ENCODE assay signal across 26 cellular contexts in genomic region chr7:22123139-22123538, GRCh38.
DNase-seq lines count a peak whose midpoint lies in the region; ATAC-seq, FAIRE-seq and TF ChIP-seq lines count a peak whose summit lies in the region.
"Had no signal": no experiment of that assay in that cellular context is flagged by ENCODE, and none has a peak within 500 bp of the region (broad histone marks: within the 10 kb centered on the region; RNA-seq: fewer than 3 reads in every experiment).

No MANE protein-coding gene starts in this region.

- H4K20me1 ChIP-seq in K562 (replicated peaks; ENCODE audit: control insufficient read depth, insufficient read depth, low read length): no peaks in the 10 kb centered on the region
- H4K20me1 ChIP-seq: BLaER1 treated with 17β-estradiol and CSF1 and Interleukin-3, amounts not matched to agents 10 nM and 100 nM had no signal

- TF ChIP-seq POLR2A in K562 (conservative IDR thresholded peaks at IDR 0.05) (no peak), right lobe of liver (IDR thresholded peaks at IDR 0.05) (no peak)

- TF ChIP-seq CTCF in K562 (IDR thresholded peaks at IDR 0.05 in 2 of 3, conservative IDR thresholded peaks at IDR 0.05 in 1 of 3; ENCODE audit: insufficient read depth in 2 of 3, low read depth in 1 of 3, low read length in 3 of 3) (no peak), heart right ventricle (IDR thresholded peaks at IDR 0.05) (no peak), right lobe of liver (IDR thresholded peaks at IDR 0.05) (no peak)

- no peaks in the 10 kb centered on the region for H3K9me1 ChIP-seq in K562 (ENCODE audit: control insufficient read depth, insufficient read depth, low read length)

- H3K4me1 ChIP-seq in K562 (replicated peaks in 1 of 2; ENCODE audit: control insufficient read depth in 2 of 2, insufficient read depth in 2 of 2, low read length in 2 of 2) (peaks cover 3 to 22% of the 10 kb centered on the region in 2 experiments; a peak in 3 of 5 replicates), heart right ventricle (peaks cover 0 to 54% (median 34%) of the 10 kb centered on the region in 9 donors), right lobe of liver (no peaks in the 10 kb centered on the region)
- H3K4me1 ChIP-seq: sigmoid colon, SJCRH30, testis, vagina had no signal

- TF ChIP-seq EP300 in K562 (IDR thresholded peaks at IDR 0.05; ENCODE audit: low read length): no peak

- H3K9me3 ChIP-seq in K562 (replicated peaks; ENCODE audit: control insufficient read depth, insufficient read depth, low read depth, low read length): no peaks in the 10 kb centered on the region
- H3K9me3 ChIP-seq in heart right ventricle: no peaks in the 10 kb centered on the region
- H3K9me3 ChIP-seq in right lobe of liver: no peaks in the 10 kb centered on the region
- H3K9me3 ChIP-seq: BLaER1 treated with 17β-estradiol and CSF1 and Interleukin-3, amounts not matched to agents 10 nM and 100 nM; sigmoid colon; SJCRH30; testis; vagina had no signal

- no peaks in the 10 kb centered on the region for H3K79me2 ChIP-seq in K562 (ENCODE audit: control insufficient read depth, insufficient read depth, low read length)

- peak; percentile 91 for FAIRE-seq in K562 (lab: Jason Lieb, UNC)

- H3K9ac ChIP-seq in K562 (ENCODE audit: insufficient read depth in 1 of 2, low read depth in 2 of 2, low read length in 2 of 2): peak overlapping the region; percentile 10 to 38; a peak in 2 of 4 replicates
- H3K9ac ChIP-seq: BLaER1 treated with 17β-estradiol and CSF1 and Interleukin-3, amounts not matched to agents 10 nM and 100 nM had no signal

- H3K4me3 ChIP-seq in K562: no peak overlapping the region
- no peak overlapping the region for H3K4me3 ChIP-seq in heart right ventricle
- H3K4me3 ChIP-seq in right lobe of liver: no peak overlapping the region
- H3K4me3 ChIP-seq: BLaER1 treated with 17β-estradiol and CSF1 and Interleukin-3, amounts not matched to agents 10 nM and 100 nM; sigmoid colon; SJCRH30; testis; vagina had no signal

- intact Hi-C loops in K562 (cut with micrococcal nuclease) (loop anchor here (5.0 kb wide), 1 partner anchor 44 kb away; no protein-coding TSS in a partner anchor), heart right ventricle (cut with DNase I) (loop anchor here in 1 of 10 donors (5.0 kb wide), 1 partner anchor 99 kb away; no protein-coding TSS in a partner anchor), right lobe of liver (cut with DNase I) (no loop called here)

- DNase-seq in GDM1 (lab: John Stamatoyannopoulos, UW) (peak; percentile 14), K562 (ENCODE audit: extremely low read depth in 1 of 4, low spot score in 3 of 4) (peak; percentile 35 to 74 (median 54)), heart right ventricle (peak in 1 of 2 donors; percentile 44), right lobe of liver (no peak), cerebellar cortex (ENCODE audit: low spot score) (no peak)
- DNase-seq in stimulated activated CD4-positive, alpha-beta T cell treated with anti-CD3 and anti-CD28 coated beads, Interleukin-15, amount 100 ng/mL, for 24 hours: no peak
- no peak for DNase-seq in stimulated activated CD8-positive, alpha-beta memory T cell treated with anti-CD3 and anti-CD28 coated beads, Interleukin-4, amount 100 ng/mL, for 48 hours
- DNase-seq: ACHN; activated CD4-positive, alpha-beta T cell treated with anti-CD3 and anti-CD28 coated beads, Interleukin-2, amount 50 U/mL, for 1 hour; activated naive CD4-positive, alpha-beta T cell; amygdala; Calu3; caudate nucleus; immature natural killer cell; NCI-H1436 treated with DMSO at 0.1 percent for 48 hours; NCI-H748 treated with DMSO at 0.1 percent for 48 hours; nucleus accumbens; PC-3; sigmoid colon; SJCRH30; testis had no signal

- no peaks in the 10 kb centered on the region for H3K36me3 ChIP-seq in K562 (ENCODE audit: control insufficient read depth, insufficient read depth, low read length)
- peaks cover 0 to 61% (median 9%) of the 10 kb centered on the region in 9 donors for H3K36me3 ChIP-seq in heart right ventricle
- peaks cover 0 to 13% (median 6%) of the 10 kb centered on the region in 4 donors for H3K36me3 ChIP-seq in right lobe of liver
- H3K36me3 ChIP-seq: sigmoid colon, SJCRH30 had no signal

- H2AFZ ChIP-seq in K562 (ENCODE audit: low read depth, low read length): peak overlapping the region; percentile 90

- no peak for TF ChIP-seq RAD21 in K562 (CRISPR knock-in tag; conservative IDR thresholded peaks at IDR 0.05 in 1 of 2, IDR thresholded peaks at IDR 0.05 in 1 of 2)

- ATAC-seq in K562 (peak; percentile 94), heart right ventricle (peak; percentile 35 to 84 (median 79)), right lobe of liver (peak in 3 of 4 donors; percentile 48 to 68 (median 62)), HG02798 (IDR thresholded peaks at IDR 0.05; ENCODE audit: poor library complexity, unreplicated experiment) (no peak)
- ATAC-seq: PC-3; stimulated activated memory B cell treated with anti-CD40 and anti-IgM and Interleukin-4, amounts not matched to agents 10 μg/mL and 1 μg/mL and 100 μg/mL, for 72 hours had no signal

- WGBS in K562 (ENCODE audit: insufficient coverage, low coverage, missing lambda C conversion rate): 0% methylated on average over 4 of the region's 5 CpGs
- WGBS in heart right ventricle, 2 donors: 11 to 14% methylated on average over 5 of the region's 5 CpGs
- WGBS in right lobe of liver (ENCODE audit: insufficient coverage, low coverage, low lambda C conversion rate, missing lambda C conversion rate): 67% methylated on average over 4 of the region's 5 CpGs

- POLR2A ChIA-PET in K562 (lab: Yijun Ruan, JAX): interaction anchor here (1.6 kb wide), 1 partner anchor 14 kb away, joined by 3 read pairs; no protein-coding TSS in a partner anchor

- peak overlapping the region; percentile 40 for H3K4me2 ChIP-seq in K562 (ENCODE audit: insufficient read depth, low read length)

- H3K27me3 ChIP-seq in K562 (ENCODE audit: control insufficient read depth in 2 of 2, insufficient read depth in 2 of 2, low read length in 2 of 2): no peaks in the 10 kb centered on the region; a peak in 1 of 5 replicates
- H3K27me3 ChIP-seq in heart right ventricle: peaks cover 0 to 8% (median 0%) of the 10 kb centered on the region in 7 donors
- no peaks in the 10 kb centered on the region for H3K27me3 ChIP-seq in right lobe of liver
- H3K27me3 ChIP-seq: BLaER1 treated with 17β-estradiol and CSF1 and Interleukin-3, amounts not matched to agents 10 nM and 100 nM; sigmoid colon; testis; vagina had no signal

- no TSS peak for BruUV-seq in K562 (replicated peaks; lab: Mats Ljungman, UMichigan)

- in situ Hi-C loops in K562 (cut with MboI): loop anchor here (25.0 kb wide), 1 partner anchor 614 kb away; the partner anchor contains the start of gene IL6

- CTCF ChIA-PET in K562 (lab: Yijun Ruan, JAX; ENCODE audit: low intra/inter-chr PET ratio): no interaction called here

- no peak overlapping the region; the same call in 1 of the 3 replicates for H3K27ac ChIP-seq in K562 (ENCODE audit: extremely low read depth, low read depth, low read length)
- H3K27ac ChIP-seq in heart right ventricle: peak overlapping the region; percentile 27 to 79 (median 67)
- H3K27ac ChIP-seq in right lobe of liver: peak overlapping the region; percentile 14 to 43 (median 22)
- H3K27ac ChIP-seq: BLaER1 treated with 17β-estradiol and CSF1 and Interleukin-3, amounts not matched to agents 10 nM and 100 nM; SJCRH30; vagina; VCaP had no signal

TF ChIP-seq in K562, 482 proteins besides CTCF, POLR2A, EP300 and RAD21 (continues in another document):
- no peak for TF ChIP-seq FOXA3 (CRISPR knock-in tag; conservative IDR thresholded peaks at IDR 0.05 in 1 of 2, IDR thresholded peaks at IDR 0.05 in 1 of 2)
- peak in 1 of 2 experiments; percentile 50; a peak in 1 of 4 replicates for TF ChIP-seq RCOR1 (IDR thresholded peaks at IDR 0.05; ENCODE audit: borderline replicate concordance in 1 of 2, low read depth in 2 of 2, low read length in 2 of 2)
- TF ChIP-seq ZNF717 (CRISPR knock-in tag; IDR thresholded peaks at IDR 0.05): no peak
- TF ChIP-seq NCOA2 (IDR thresholded peaks at IDR 0.05; ENCODE audit: partially characterized antibody in 2 of 2): no peak
- TF ChIP-seq, protein P1, sequence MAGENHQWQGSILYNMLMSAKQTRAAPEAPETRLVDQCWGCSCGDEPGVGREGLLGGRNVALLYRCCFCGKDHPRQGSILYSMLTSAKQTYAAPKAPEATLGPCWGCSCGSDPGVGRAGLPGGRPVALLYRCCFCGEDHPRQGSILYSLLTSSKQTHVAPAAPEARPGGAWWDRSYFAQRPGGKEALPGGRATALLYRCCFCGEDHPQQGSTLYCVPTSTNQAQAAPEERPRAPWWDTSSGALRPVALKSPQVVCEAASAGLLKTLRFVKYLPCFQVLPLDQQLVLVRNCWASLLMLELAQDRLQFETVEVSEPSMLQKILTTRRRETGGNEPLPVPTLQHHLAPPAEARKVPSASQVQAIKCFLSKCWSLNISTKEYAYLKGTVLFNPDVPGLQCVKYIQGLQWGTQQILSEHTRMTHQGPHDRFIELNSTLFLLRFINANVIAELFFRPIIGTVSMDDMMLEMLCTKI (IDR thresholded peaks at IDR 0.05; ENCODE audit: partially characterized antibody): no peak
- no peak for TF ChIP-seq THRB (CRISPR knock-in tag; conservative IDR thresholded peaks at IDR 0.05)
- TF ChIP-seq, protein P2, sequence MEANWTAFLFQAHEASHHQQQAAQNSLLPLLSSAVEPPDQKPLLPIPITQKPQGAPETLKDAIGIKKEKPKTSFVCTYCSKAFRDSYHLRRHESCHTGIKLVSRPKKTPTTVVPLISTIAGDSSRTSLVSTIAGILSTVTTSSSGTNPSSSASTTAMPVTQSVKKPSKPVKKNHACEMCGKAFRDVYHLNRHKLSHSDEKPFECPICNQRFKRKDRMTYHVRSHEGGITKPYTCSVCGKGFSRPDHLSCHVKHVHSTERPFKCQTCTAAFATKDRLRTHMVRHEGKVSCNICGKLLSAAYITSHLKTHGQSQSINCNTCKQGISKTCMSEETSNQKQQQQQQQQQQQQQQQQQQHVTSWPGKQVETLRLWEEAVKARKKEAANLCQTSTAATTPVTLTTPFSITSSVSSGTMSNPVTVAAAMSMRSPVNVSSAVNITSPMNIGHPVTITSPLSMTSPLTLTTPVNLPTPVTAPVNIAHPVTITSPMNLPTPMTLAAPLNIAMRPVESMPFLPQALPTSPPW (CRISPR knock-in tag; IDR thresholded peaks at IDR 0.05): 0 out of 2 replicates have a peak, but pooled peaks have one; percentile 11
- TF ChIP-seq MEF2A (IDR thresholded peaks at IDR 0.05; ENCODE audit: control insufficient read depth, low read depth, low read length): no peak

Comparison
In these comparisons a context has a peak if more than half of its experiments do, and no peak if none do; other contexts are left out.
1. DNase-seq: peak in GDM1 (single experiment) and K562 (4 of 4); none in right lobe of liver (0 of 3), cerebellar cortex (single experiment), stimulated activated CD4-positive, alpha-beta T cell treated with anti-CD3 and anti-CD28 coated beads, Interleukin-15, amount 100 ng/mL, for 24 hours (single experiment) and stimulated activated CD8-positive, alpha-beta memory T cell treated with anti-CD3 and anti-CD28 coated beads, Interleukin-4, amount 100 ng/mL, for 48 hours (single experiment).